8 cellular contexts compared by ENCODE assay signal in the genomic region with DNA sequence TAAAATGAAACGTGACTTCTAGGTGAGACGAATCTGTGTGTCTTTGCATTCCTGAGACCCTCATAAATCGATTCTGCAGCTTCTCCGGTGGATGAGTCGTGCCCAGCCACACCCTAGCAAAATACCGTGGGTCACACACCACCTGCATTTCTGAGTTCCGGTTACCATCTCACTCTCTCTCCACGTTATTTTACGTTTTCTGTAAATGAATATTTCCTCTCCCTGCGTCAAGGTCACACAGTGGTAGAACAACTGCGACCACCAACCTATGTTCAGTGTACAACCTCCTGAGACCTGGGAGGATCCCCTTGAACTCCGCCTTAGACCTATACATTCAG. TPM values are rescaled to one million over a fixed set of nuclear protein-coding genes. Genes with fewer than 3 reads are reported as not detected.
DNase-seq lines count a peak whose midpoint lies in the region; ATAC-seq and TF ChIP-seq lines count a peak whose summit lies in the region.

No MANE protein-coding gene starts in this region.

- WGBS in mesodermal cell (ENCODE audit: insufficient coverage in 2 of 2), 2 experiments = 1 to 4% methylated on average over 12 of the region's 12 CpGs

- TF ChIP-seq CTCF in AG04449 (IDR thresholded peaks at IDR 0.05; ENCODE audit: insufficient read depth, low read length, missing control alignments) (no peak), HFF-Myc (IDR thresholded peaks at IDR 0.05; ENCODE audit: low read depth, low read length, missing control alignments) (no peak), brain microvascular endothelial cell (IDR thresholded peaks at IDR 0.05; ENCODE audit: low read depth, low read length, missing control alignments) (no peak)

- H3K4me3 ChIP-seq in AG04449 (ENCODE audit: low read depth, low read length) (peak overlapping the region; percentile 78), HFF-Myc (replicated peaks; ENCODE audit: low read depth, low read length) (peak overlapping the region; percentile 99), brain microvascular endothelial cell (ENCODE audit: low read depth, low read length) (peak overlapping the region; percentile 73), mesodermal cell (ENCODE audit: extremely low read depth, insufficient read depth, low read length, poor library complexity, severe bottlenecking) (peak overlapping the region; percentile 99)

- DNase-seq in AG04449 (ENCODE audit: low read depth, low spot score) = no peak
- no peak for DNase-seq in HFF-Myc (ENCODE audit: extremely low read depth, low read depth)
- no peak for DNase-seq in brain microvascular endothelial cell
- DNase-seq in DMS53 treated with DMSO at 0.1 percent for 48 hours (lab: John Stamatoyannopoulos, UW; ENCODE audit: unreplicated experiment) = no peak
- no peak for DNase-seq in HuH-7 (ENCODE audit: low spot score)
- DNase-seq in cerebellar cortex (ENCODE audit: low spot score) = no peak

- no peaks in the 10 kb centered on the region for H3K9me3 ChIP-seq in mesodermal cell (ENCODE audit: control insufficient read depth, low read length)

- peaks cover 22% of the 10 kb centered on the region for H3K4me1 ChIP-seq in mesodermal cell (ENCODE audit: control insufficient read depth, insufficient read depth, low read length, poor library complexity, severe bottlenecking)

- peaks cover 18% of the 10 kb centered on the region for H3K36me3 ChIP-seq in brain microvascular endothelial cell (replicated peaks)
- H3K36me3 ChIP-seq in mesodermal cell (ENCODE audit: control insufficient read depth, insufficient read depth, low read length) = peaks cover 46% of the 10 kb centered on the region

- no peaks in the 10 kb centered on the region for H3K27me3 ChIP-seq in brain microvascular endothelial cell (replicated peaks)

- no peak for ATAC-seq in HG03175 (IDR thresholded peaks at IDR 0.05; ENCODE audit: unreplicated experiment)

- POLR2A ChIA-PET in AG04449 (lab: Yijun Ruan, JAX) = no interaction called here

- CTCF ChIA-PET in AG04449 (lab: Yijun Ruan, JAX) = interaction anchor here (0.6 to 3.7 kb wide), 3 partner anchors 25 to 280 kb away, joined by 3 to 20 read pairs (median 6); no protein-coding TSS in a partner anchor

- in situ Hi-C loops in brain microvascular endothelial cell (cut with HindIII; ENCODE audit: low pct_ligation_motif_present, low sequenced_read_pairs) = no loop called here

- peak overlapping the region; percentile 76 for H3K27ac ChIP-seq in brain microvascular endothelial cell
- H3K27ac ChIP-seq in mesodermal cell (ENCODE audit: low read depth, low read length, severe bottlenecking) = no peak overlapping the region

RNA-seq across cellular contexts. Expression of a gene that starts 1.1 kb away (rescaled TPM):
- polyA plus RNA-seq in mesodermal cell (2013, experiment 1 of 2) = 175 TPM
- 161 TPM for polyA plus RNA-seq in mesodermal cell (2013, experiment 2 of 2)
